29 cellular contexts compared by ENCODE assay signal in the genomic region with DNA sequence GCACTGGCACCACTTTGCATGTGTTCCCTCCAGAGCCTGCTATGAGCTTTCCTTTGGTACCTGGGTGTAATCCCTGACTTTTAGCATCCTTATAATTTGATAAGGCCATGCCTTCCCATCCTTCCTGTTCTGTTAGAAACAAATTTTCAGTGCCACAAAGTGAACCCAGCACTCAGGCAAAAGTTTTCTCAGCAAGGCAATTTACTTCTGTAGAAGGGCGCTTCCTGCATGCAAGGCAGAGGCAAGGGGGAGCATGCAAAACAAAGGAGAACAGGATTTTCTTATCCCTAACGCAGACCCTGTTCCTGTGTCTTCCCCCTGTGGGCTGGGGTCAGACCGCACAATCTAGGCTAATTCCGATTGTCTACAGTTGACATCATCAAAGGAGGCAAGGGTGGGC.
"Had no signal": no experiment of that assay in that cellular context is flagged by ENCODE, and none has a peak within 500 bp of the region (broad histone marks: within the 10 kb centered on the region; RNA-seq: fewer than 3 reads in every experiment).

No MANE protein-coding gene starts in this region.

- H3K27ac ChIP-seq: adrenal gland, body of pancreas, cardiac muscle cell, colonic mucosa had no signal

- FAIRE-seq: endometrium, frontal cortex had no signal

- H3K27me3 ChIP-seq: adrenal gland, body of pancreas, cardiac muscle cell, colonic mucosa had no signal

- H3K4me1 Mint-ChIP-seq: activated CD4-positive, alpha-beta T cell treated with anti-CD3 and anti-CD28 coated beads for 36 hours; activated naive CD4-positive, alpha-beta T cell treated with anti-CD3 and anti-CD28 coated beads, Interleukin-2, amount 50 U/mL, for 24 hours had no signal

- H3K27me3 Mint-ChIP-seq: activated CD4-positive, alpha-beta memory T cell treated with anti-CD3 and anti-CD28 coated beads, Interleukin-2, amount 10 ng/mL, durations not matched to agents 7 days and 5 days; activated CD4-positive, alpha-beta T cell treated with anti-CD3 and anti-CD28 coated beads for 36 hours; activated CD4-positive, alpha-beta T cell treated with anti-CD3 and anti-CD28 coated beads, Interleukin-2, amount 10 ng/mL, durations not matched to agents 7 days and 5 days; activated naive CD4-positive, alpha-beta T cell treated with anti-CD3 and anti-CD28 coated beads, Interleukin-2, amount 50 U/mL, for 24 hours; activated naive CD8-positive, alpha-beta T cell treated with anti-CD3 and anti-CD28 coated beads for 36 hours; activated naive CD8-positive, alpha-beta T cell treated with anti-CD3 and anti-CD28 coated beads, Interleukin-2, amount 50 U/mL, for 24 hours; activated T-cell treated with anti-CD3 and anti-CD28 coated beads, Interleukin-2, amount 50 U/mL, for 24 hours had no signal

- H3K36me3 ChIP-seq: adrenal gland, cardiac muscle cell, colonic mucosa had no signal

- H3K9me3 ChIP-seq: adrenal gland, colonic mucosa had no signal

- ATAC-seq: activated CD4-positive, alpha-beta T cell treated with anti-CD3 and anti-CD28 coated beads for 36 hours; activated naive CD8-positive, alpha-beta T cell treated with anti-CD3 and anti-CD28 coated beads, Interleukin-2, amount 50 U/mL, for 24 hours; activated T-cell treated with anti-CD3 and anti-CD28 coated beads, Interleukin-2, amount 50 U/mL, for 72 hours; body of pancreas; esophagus mucosa had no signal

- H3K4me1 ChIP-seq: adrenal gland, body of pancreas, colonic mucosa had no signal

- H3K27ac Mint-ChIP-seq: activated CD4-positive, alpha-beta memory T cell treated with anti-CD3 and anti-CD28 coated beads, Interleukin-2, amount 10 ng/mL, durations not matched to agents 7 days and 5 days; activated CD4-positive, alpha-beta T cell treated with anti-CD3 and anti-CD28 coated beads for 36 hours; activated CD4-positive, alpha-beta T cell treated with anti-CD3 and anti-CD28 coated beads, Interleukin-2, amount 10 ng/mL, durations not matched to agents 7 days and 5 days; activated naive CD4-positive, alpha-beta T cell treated with anti-CD3 and anti-CD28 coated beads for 36 hours; activated naive CD4-positive, alpha-beta T cell treated with anti-CD3 and anti-CD28 coated beads, Interleukin-2, amount 50 U/mL, for 24 hours; activated naive CD8-positive, alpha-beta T cell treated with anti-CD3 and anti-CD28 coated beads for 36 hours; activated naive CD8-positive, alpha-beta T cell treated with anti-CD3 and anti-CD28 coated beads, Interleukin-2, amount 50 U/mL, for 24 hours; activated T-cell treated with anti-CD3 and anti-CD28 coated beads, Interleukin-2, amount 50 U/mL, for 24 hours; activated T-cell treated with anti-CD3 and anti-CD28 coated beads, Interleukin-2, amount 50 U/mL, for 72 hours had no signal

- DNase-seq: activated CD4-positive, alpha-beta memory T cell treated with anti-CD3 and anti-CD28 coated beads, Interleukin-2, amount 10 ng/mL, durations not matched to agents 7 days and 5 days; activated CD4-positive, alpha-beta T cell treated with anti-CD3 and anti-CD28 coated beads for 36 hours; activated CD4-positive, alpha-beta T cell treated with anti-CD3 and anti-CD28 coated beads, Interleukin-2, amount 10 ng/mL, durations not matched to agents 7 days and 5 days; activated CD4-positive, alpha-beta T cell treated with anti-CD3 and anti-CD28 coated beads, Interleukin-2, amount 50 U/mL, for 4 hours; activated CD4-positive, CD25-positive, alpha-beta regulatory T cell; activated CD4-positive, CD25-positive, alpha-beta regulatory T cell treated with anti-CD3 and anti-CD28 coated beads, Interleukin-2, amount 50 U/mL, for 72 hours; activated CD8-positive, alpha-beta memory T cell treated with anti-CD3 and anti-CD28 coated beads, Interleukin-2, amount 50 U/mL, for 48 hours; activated naive CD4-positive, alpha-beta T cell treated with anti-CD3 and anti-CD28 coated beads for 36 hours; activated naive CD8-positive, alpha-beta T cell treated with anti-CD3 and anti-CD28 coated beads for 36 hours; activated naive CD8-positive, alpha-beta T cell treated with anti-CD3 and anti-CD28 coated beads, Interleukin-2, amount 50 U/mL, for 24 hours; activated T-cell treated with anti-CD3 and anti-CD28 coated beads for 4 hours; activated T-cell treated with anti-CD3 and anti-CD28 coated beads, Interleukin-2, amount 50 U/mL, for 24 hours; activated T-cell treated with anti-CD3 and anti-CD28 coated beads, Interleukin-2, amount 50 U/mL, for 72 hours; adrenal gland; amygdala; aorta; body of pancreas; central memory CD4-positive, alpha-beta T cell; cerebellar nuclear complex; colonic mucosa; effector CD8-positive, alpha-beta T cell; foreskin fibroblast; head of caudate nucleus; T-helper 2 cell had no signal

- H3K4me3 ChIP-seq: adrenal gland, body of pancreas, cardiac muscle cell, colonic mucosa had no signal

- H3K4me3 Mint-ChIP-seq: activated CD4-positive, alpha-beta memory T cell treated with anti-CD3 and anti-CD28 coated beads, Interleukin-2, amount 10 ng/mL, durations not matched to agents 7 days and 5 days; activated CD4-positive, alpha-beta T cell treated with anti-CD3 and anti-CD28 coated beads for 36 hours; activated CD4-positive, alpha-beta T cell treated with anti-CD3 and anti-CD28 coated beads, Interleukin-2, amount 10 ng/mL, durations not matched to agents 7 days and 5 days; activated naive CD4-positive, alpha-beta T cell treated with anti-CD3 and anti-CD28 coated beads for 36 hours; activated naive CD4-positive, alpha-beta T cell treated with anti-CD3 and anti-CD28 coated beads, Interleukin-2, amount 50 U/mL, for 24 hours; activated naive CD8-positive, alpha-beta T cell treated with anti-CD3 and anti-CD28 coated beads for 36 hours; activated naive CD8-positive, alpha-beta T cell treated with anti-CD3 and anti-CD28 coated beads, Interleukin-2, amount 50 U/mL, for 24 hours; activated T-cell treated with anti-CD3 and anti-CD28 coated beads, Interleukin-2, amount 50 U/mL, for 24 hours; activated T-cell treated with anti-CD3 and anti-CD28 coated beads, Interleukin-2, amount 50 U/mL, for 72 hours had no signal

- H3K9me3 Mint-ChIP-seq: activated naive CD4-positive, alpha-beta T cell treated with anti-CD3 and anti-CD28 coated beads, Interleukin-2, amount 50 U/mL, for 24 hours had no signal
